30 cellular contexts compared by ENCODE assay signal in genomic region chr19:48064509-48064908, GRCh38. TPM values are rescaled to one million over a fixed set of nuclear protein-coding genes. Genes with fewer than 3 reads are reported as not detected.
DNase-seq lines count a peak whose midpoint lies in the region; ATAC-seq, FAIRE-seq and TF ChIP-seq lines count a peak whose summit lies in the region.
"Had no signal": no experiment of that assay in that cellular context is flagged by ENCODE, and none has a peak within 500 bp of the region (broad histone marks: within the 10 kb centered on the region; RNA-seq: fewer than 3 reads in every experiment).

No MANE protein-coding gene starts in this region.

- no peaks in the 10 kb centered on the region for H3K9me3 ChIP-seq in astrocyte (ENCODE audit: insufficient read depth, low read depth, low read length)
- H3K9me3 ChIP-seq in iPS-20b (ENCODE audit: insufficient read depth, low read depth, low read length) = no peaks in the 10 kb centered on the region
- H3K9me3 ChIP-seq in breast epithelium = no peaks in the 10 kb centered on the region
- H3K9me3 ChIP-seq: left lung, pancreas, tibial artery had no signal

- H3K36me3 Mint-ChIP-seq in astrocyte (ENCODE audit: low read depth, unreplicated experiment) = no peaks in the 10 kb centered on the region
- no peaks in the 10 kb centered on the region for H3K36me3 Mint-ChIP-seq in activated CD4-positive, alpha-beta T cell treated with anti-CD3 and anti-CD28 coated beads for 36 hours (ENCODE audit: low read depth)
- H3K36me3 Mint-ChIP-seq: activated naive CD4-positive, alpha-beta T cell treated with anti-CD3 and anti-CD28 coated beads, Interleukin-2, amount 10 ng/mL, durations not matched to agents 7 days and 5 days; immature natural killer cell; natural killer cell treated with Interleukin-12 subunit alpha and Interleukin-12 subunit beta and Interleukin-15 and Interleukin-18, amount 100 ng/mL, for 72 hours had no signal

- H3K4me2 ChIP-seq in astrocyte (ENCODE audit: low read length) = no peak overlapping the region

- H3K4me1 Mint-ChIP-seq in astrocyte (ENCODE audit: low read depth, unreplicated experiment) = no peaks in the 10 kb centered on the region
- no peaks in the 10 kb centered on the region for H3K4me1 Mint-ChIP-seq in activated CD4-positive, alpha-beta T cell treated with anti-CD3 and anti-CD28 coated beads for 36 hours
- H3K4me1 Mint-ChIP-seq: activated naive CD4-positive, alpha-beta T cell treated with anti-CD3 and anti-CD28 coated beads, Interleukin-2, amount 10 ng/mL, durations not matched to agents 7 days and 5 days; immature natural killer cell; stimulated activated naive CD8-positive, alpha-beta T cell treated with anti-CD3 and anti-CD28 coated beads, Interleukin-15, amount 100 ng/mL, for 72 hours had no signal

- H3K4me3 Mint-ChIP-seq in astrocyte (ENCODE audit: unreplicated experiment) = no peak overlapping the region
- no peak overlapping the region for H3K4me3 Mint-ChIP-seq in activated CD4-positive, alpha-beta T cell treated with anti-CD3 and anti-CD28 coated beads for 36 hours
- H3K4me3 Mint-ChIP-seq: activated naive CD4-positive, alpha-beta T cell treated with anti-CD3 and anti-CD28 coated beads, Interleukin-2, amount 10 ng/mL, durations not matched to agents 7 days and 5 days; activated T-helper 1 cell treated with anti-CD3 and anti-CD28 coated beads, Interleukin-12 subunit alpha, Interleukin-12 subunit beta, Interleukin-2, Interleukin-4 antibody, amounts not matched to agents 30 ng/mL and 10 ng/mL and 1 ng/mL, durations not matched to agents 14 hours and 24 hours and 36 hours; immature natural killer cell; natural killer cell treated with Interleukin-12 subunit alpha and Interleukin-12 subunit beta and Interleukin-15 and Interleukin-18, amount 100 ng/mL, for 72 hours; stimulated activated naive CD8-positive, alpha-beta T cell treated with anti-CD3 and anti-CD28 coated beads, Interleukin-15, amount 100 ng/mL, for 72 hours had no signal

- H3K27me3 Mint-ChIP-seq in astrocyte (ENCODE audit: low read depth, unreplicated experiment) = peaks cover 7% of the 10 kb centered on the region
- H3K27me3 Mint-ChIP-seq in activated CD4-positive, alpha-beta T cell treated with anti-CD3 and anti-CD28 coated beads for 36 hours = no peaks in the 10 kb centered on the region
- H3K27me3 Mint-ChIP-seq: stimulated activated naive CD8-positive, alpha-beta T cell treated with anti-CD3 and anti-CD28 coated beads, Interleukin-15, amount 100 ng/mL, for 72 hours had no signal

- peaks cover 6% of the 10 kb centered on the region for H3K9me3 Mint-ChIP-seq in astrocyte (ENCODE audit: unreplicated experiment)
- no peaks in the 10 kb centered on the region for H3K9me3 Mint-ChIP-seq in activated CD4-positive, alpha-beta T cell treated with anti-CD3 and anti-CD28 coated beads for 36 hours (ENCODE audit: low read depth)
- H3K9me3 Mint-ChIP-seq: activated naive CD4-positive, alpha-beta T cell treated with anti-CD3 and anti-CD28 coated beads, Interleukin-2, amount 10 ng/mL, durations not matched to agents 7 days and 5 days; activated T-helper 1 cell treated with anti-CD3 and anti-CD28 coated beads, Interleukin-12 subunit alpha, Interleukin-12 subunit beta, Interleukin-2, Interleukin-4 antibody, amounts not matched to agents 30 ng/mL and 10 ng/mL and 1 ng/mL, durations not matched to agents 14 hours and 24 hours and 36 hours; immature natural killer cell; natural killer cell treated with Interleukin-12 subunit alpha and Interleukin-12 subunit beta and Interleukin-15 and Interleukin-18, amount 100 ng/mL, for 72 hours; stimulated activated naive CD8-positive, alpha-beta T cell treated with anti-CD3 and anti-CD28 coated beads, Interleukin-15, amount 100 ng/mL, for 72 hours had no signal

- FAIRE-seq in astrocyte (lab: Jason Lieb, UNC) = no peak
- FAIRE-seq: H54, K562, pancreas had no signal

- no peak for TF ChIP-seq POLR2A in breast epithelium (IDR thresholded peaks at IDR 0.05)

- H3K27ac ChIP-seq in astrocyte (ENCODE audit: low read depth, low read length) (no peak overlapping the region), iPS-20b (ENCODE audit: low read length) (no peak overlapping the region), breast epithelium (no peak overlapping the region)
- H3K27ac ChIP-seq: dorsolateral prefrontal cortex, left lung, pancreas, tibial artery had no signal

- CTCF ChIA-PET in activated CD4-positive, alpha-beta T cell treated with anti-CD3 and anti-CD28 coated beads for 36 hours (lab: Charles Lee) = no interaction called here

- H3K27ac Mint-ChIP-seq in astrocyte (ENCODE audit: unreplicated experiment) = no peak overlapping the region
- H3K27ac Mint-ChIP-seq in activated CD4-positive, alpha-beta T cell treated with anti-CD3 and anti-CD28 coated beads for 36 hours = no peak overlapping the region
- H3K27ac Mint-ChIP-seq: activated naive CD4-positive, alpha-beta T cell treated with anti-CD3 and anti-CD28 coated beads, Interleukin-2, amount 10 ng/mL, durations not matched to agents 7 days and 5 days; activated T-helper 1 cell treated with anti-CD3 and anti-CD28 coated beads, Interleukin-12 subunit alpha, Interleukin-12 subunit beta, Interleukin-2, Interleukin-4 antibody, amounts not matched to agents 30 ng/mL and 10 ng/mL and 1 ng/mL, durations not matched to agents 14 hours and 24 hours and 36 hours; immature natural killer cell; natural killer cell treated with Interleukin-12 subunit alpha and Interleukin-12 subunit beta and Interleukin-15 and Interleukin-18, amount 100 ng/mL, for 72 hours; stimulated activated naive CD8-positive, alpha-beta T cell treated with anti-CD3 and anti-CD28 coated beads, Interleukin-15, amount 100 ng/mL, for 72 hours had no signal

- no peak overlapping the region for H2AFZ ChIP-seq in astrocyte (ENCODE audit: low read depth, low read length)

- intact Hi-C loops in activated CD4-positive, alpha-beta T cell treated with anti-CD3 and anti-CD28 coated beads for 36 hours (cut with DNase I, micrococcal nuclease) = no loop called here
- intact Hi-C loops in breast epithelium (cut with DNase I; ENCODE audit: low total_unique reads) = no loop called here

- H3K9ac ChIP-seq in astrocyte (ENCODE audit: low read length) (no peak overlapping the region), iPS-20b (ENCODE audit: low read depth, low read length) (peak overlapping the region; percentile 45; the same call in 1 of the 2 replicates)

- no peaks in the 10 kb centered on the region for H4K20me1 ChIP-seq in astrocyte (ENCODE audit: insufficient read depth, low read length)

- TF ChIP-seq CTCF in astrocyte (IDR thresholded peaks at IDR 0.05; ENCODE audit: insufficient read depth, low read depth, low read length) (no peak), breast epithelium (IDR thresholded peaks at IDR 0.05) (no peak)

- H3K36me3 ChIP-seq in astrocyte (ENCODE audit: insufficient read depth, low read length) (no peaks in the 10 kb centered on the region), iPS-20b (ENCODE audit: insufficient read depth, low read depth, low read length) (no peaks in the 10 kb centered on the region), breast epithelium (no peaks in the 10 kb centered on the region)
- H3K36me3 ChIP-seq: left lung, pancreas had no signal

- POLR2A ChIA-PET in activated CD4-positive, alpha-beta T cell treated with anti-CD3 and anti-CD28 coated beads for 36 hours (lab: Charles Lee) = no interaction called here

- H3K4me3 ChIP-seq in astrocyte (ENCODE audit: insufficient read depth, low read depth, low read length) (no peak overlapping the region), iPS-20b (ENCODE audit: low read length) (peak overlapping the region; percentile 10; the same call in 1 of the 2 replicates), breast epithelium (no peak overlapping the region)
- H3K4me3 ChIP-seq: dorsolateral prefrontal cortex, K562, left lung, pancreas, tibial artery had no signal

- ATAC-seq in activated CD4-positive, alpha-beta T cell treated with anti-CD3 and anti-CD28 coated beads for 36 hours = no peak
- no peak for ATAC-seq in HG02623 (IDR thresholded peaks at IDR 0.05; ENCODE audit: unreplicated experiment)
- ATAC-seq: K562; left lung; natural killer cell treated with Interleukin-12 subunit alpha and Interleukin-12 subunit beta and Interleukin-15 and Interleukin-18, amount 100 ng/mL, for 72 hours; pancreas; right cardiac atrium; stimulated activated naive CD8-positive, alpha-beta T cell treated with anti-CD3 and anti-CD28 coated beads, Interleukin-15, amount 100 ng/mL, for 72 hours had no signal

- DNase-seq in AG08396 (ENCODE audit: low spot score) (peak; percentile 22), HT1080 (ENCODE audit: low read depth) (peak; percentile 7), astrocyte (ENCODE audit: low read depth) (peak; percentile 3), NCI-H1105 treated with DMSO at 0.1 percent for 48 hours (lab: John Stamatoyannopoulos, UW) (no peak), breast epithelium (ENCODE audit: low spot score in 2 of 2) (no peak)
- DNase-seq in activated CD4-positive, alpha-beta T cell treated with anti-CD3 and anti-CD28 coated beads for 36 hours = no peak
- DNase-seq: 8988T; activated naive CD4-positive, alpha-beta T cell treated with anti-CD3 and anti-CD28 coated beads, Interleukin-2, amount 10 ng/mL, durations not matched to agents 7 days and 5 days; DMS153; dorsolateral prefrontal cortex; head of caudate nucleus; immature natural killer cell; left lung; MM.1S; NCI-H1436 treated with DMSO at 0.1 percent for 48 hours; NCI-H2107; NCI-H446 treated with DMSO at 0.1 percent for 48 hours; pancreas; right cardiac atrium; SHP77; stimulated activated naive CD8-positive, alpha-beta T cell treated with anti-CD3 and anti-CD28 coated beads, Interleukin-15, amount 100 ng/mL, for 72 hours; T1000; tibial artery had no signal

- H3K4me1 ChIP-seq in astrocyte (ENCODE audit: insufficient read depth, low read length) (no peaks in the 10 kb centered on the region), iPS-20b (ENCODE audit: insufficient read depth, low read length) (peaks cover 10% of the 10 kb centered on the region; the same call in 1 of the 2 replicates), breast epithelium (no peaks in the 10 kb centered on the region)
- H3K4me1 ChIP-seq: left lung, pancreas, tibial artery had no signal

- H3K79me2 ChIP-seq in astrocyte (ENCODE audit: insufficient read depth, low read length) = no peaks in the 10 kb centered on the region

- H3K27me3 ChIP-seq in astrocyte (ENCODE audit: insufficient read depth, low read length) = no peaks in the 10 kb centered on the region
- no peaks in the 10 kb centered on the region for H3K27me3 ChIP-seq in iPS-20b (ENCODE audit: insufficient read depth, low read length)
- no peaks in the 10 kb centered on the region for H3K27me3 ChIP-seq in breast epithelium
- H3K27me3 ChIP-seq: dorsolateral prefrontal cortex, pancreas, tibial artery had no signal

RNA-seq across cellular contexts. Expression of gene CABP5, which starts 20.6 kb away (rescaled TPM):
- not detected in 2 replicates for total RNA-seq in HT1080 (2014; rRNA removed; shearing (Covaris generic))
- not detected in 2 replicates for polyA plus RNA-seq in HT1080 (2015; cell fraction: cytosol; rRNA removed)
- not detected in 2 replicates for polyA plus RNA-seq in HT1080 (2015; cell fraction: nucleus; rRNA removed)
- total RNA-seq in astrocyte = not detected in 2 replicates
- total RNA-seq in activated CD4-positive, alpha-beta T cell treated with anti-CD3 and anti-CD28 coated beads for 36 hours = not detected
- total RNA-seq in breast epithelium = not detected
- total RNA-seq: activated T-helper 1 cell treated with anti-CD3 and anti-CD28 coated beads, Interleukin-12 subunit alpha, Interleukin-12 subunit beta, Interleukin-2, Interleukin-4 antibody, amounts not matched to agents 30 ng/mL and 10 ng/mL and 1 ng/mL, durations not matched to agents 14 hours and 24 hours and 36 hours; cardiac septum; K562; left lung; natural killer cell treated with Interleukin-12 subunit alpha and Interleukin-12 subunit beta and Interleukin-15 and Interleukin-18, amount 100 ng/mL, for 72 hours; pancreas; right cardiac atrium had no signal
- polyA plus RNA-seq: K562, pancreas, right cardiac atrium had no signal

RNA-seq across cellular contexts. Expression of gene PLA2G4C, which starts 46.1 kb away (rescaled TPM):
- total RNA-seq in HT1080 (2014; rRNA removed; shearing (Covaris generic)) = 1.6 and 1.9 TPM in 2 replicates
- polyA plus RNA-seq in HT1080 (2015; cell fraction: cytosol; rRNA removed) = 1.3 and 5.5 TPM in 2 replicates
- 2.2 and 10.4 TPM in 2 replicates for polyA plus RNA-seq in HT1080 (2015; cell fraction: nucleus; rRNA removed)
- total RNA-seq in astrocyte (4.1 TPM in 2 replicates), breast epithelium (10 to 100 TPM in 1 of 3 donors, 1 to 10 TPM in 2; 2.6 to 10.5 (median 5.1) TPM)
- total RNA-seq in activated CD4-positive, alpha-beta T cell treated with anti-CD3 and anti-CD28 coated beads for 36 hours = 10 to 100 TPM; 11.5 to 12.4 TPM

Comparison
In these comparisons a context has a peak if more than half of its experiments do, and no peak if none do; other contexts are left out.
1. DNase-seq: peak in AG08396 (single experiment), HT1080 (single experiment) and astrocyte (single experiment); none in activated CD4-positive, alpha-beta T cell treated with anti-CD3 and anti-CD28 coated beads for 36 hours (single experiment), NCI-H1105 treated with DMSO at 0.1 percent for 48 hours (single experiment) and breast epithelium (0 of 2).